In genomic region chr2:68237404-68237803, GRCh38 we compare ENCODE assay signal across 1 cellular context.
TF ChIP-seq lines count a peak whose summit lies in the region.

No MANE protein-coding gene starts in this region.

TF ChIP-seq in IMR-90, 13 proteins besides CTCF, POLR2A, EP300 and RAD21:
- no peak for TF ChIP-seq BHLHE40 (IDR thresholded peaks at IDR 0.05; ENCODE audit: low read depth, low read length)
- TF ChIP-seq CHD1 (IDR thresholded peaks at IDR 0.05; ENCODE audit: low read depth, low read length), result no peak
- no peak for TF ChIP-seq RCOR1 (IDR thresholded peaks at IDR 0.05; ENCODE audit: insufficient replicate concordance, low read length)
- no peak for TF ChIP-seq MAZ (IDR thresholded peaks at IDR 0.05; ENCODE audit: borderline replicate concordance, low read depth, low read length)
- TF ChIP-seq MXI1 (IDR thresholded peaks at IDR 0.05; ENCODE audit: borderline replicate concordance, low read depth, low read length), result no peak
- TF ChIP-seq CEBPB (IDR thresholded peaks at IDR 0.05; ENCODE audit: low read depth, low read length), result no peak
- no peak for TF ChIP-seq RFX5 (IDR thresholded peaks at IDR 0.05; ENCODE audit: low read depth, low read length)
- no peak for TF ChIP-seq ELK1 (IDR thresholded peaks at IDR 0.05; ENCODE audit: borderline replicate concordance, low read depth, low read length)
- TF ChIP-seq NFE2L2 (IDR thresholded peaks at IDR 0.05; ENCODE audit: low read depth, low read length), result no peak
- TF ChIP-seq MAFK (IDR thresholded peaks at IDR 0.05; ENCODE audit: low read depth, low read length), result no peak
- no peak for TF ChIP-seq FOS (IDR thresholded peaks at IDR 0.05; ENCODE audit: low read depth, low read length)
- TF ChIP-seq USF2 (IDR thresholded peaks at IDR 0.05; ENCODE audit: low read depth, low read length), result no peak
- no peak for TF ChIP-seq SMC3 (IDR thresholded peaks at IDR 0.05; ENCODE audit: low read depth, low read length)
